Comparison of ENCODE assay signal across 1 cellular context in genomic region chr1:91400133-91400725, GRCh38.
TF ChIP-seq lines count a peak whose summit lies in the region.

No MANE protein-coding gene starts in this region.

TF ChIP-seq in HCT116, 20 proteins besides CTCF, POLR2A, EP300 and RAD21 (continued from another document):
- TF ChIP-seq REST (IDR thresholded peaks at IDR 0.05; ENCODE audit: low read depth) (no peak), EZH2 (IDR thresholded peaks at IDR 0.05) (no peak), POLR2AphosphoS5 (IDR thresholded peaks at IDR 0.05; ENCODE audit: low read depth, low read length) (no peak), EZH2phosphoT487 (IDR thresholded peaks at IDR 0.05; ENCODE audit: borderline replicate concordance) (no peak), JUND (IDR thresholded peaks at IDR 0.05) (no peak)
